ENCODE assay signal across 17 cellular contexts in genomic region chr19:55567708-55568328, GRCh38. TPM values are rescaled to one million over a fixed set of nuclear protein-coding genes. Genes with fewer than 3 reads are reported as not detected.
DNase-seq lines count a peak whose midpoint lies in the region; ATAC-seq, FAIRE-seq and TF ChIP-seq lines count a peak whose summit lies in the region.
"Had no signal": no experiment of that assay in that cellular context is flagged by ENCODE, and none has a peak within 500 bp of the region (broad histone marks: within the 10 kb centered on the region; RNA-seq: fewer than 3 reads in every experiment).

No MANE protein-coding gene starts in this region.

- no peak for TF ChIP-seq CTCF in HepG2 (CRISPR knock-in tag; IDR thresholded peaks at IDR 0.05)
- no peak for TF ChIP-seq CTCF in right lobe of liver (IDR thresholded peaks at IDR 0.05)

- H3K79me2 ChIP-seq in HepG2 (ENCODE audit: insufficient read depth, low read length), result no peaks in the 10 kb centered on the region

- H3K4me2 ChIP-seq in HepG2 (ENCODE audit: low read depth, low read length), result no peak overlapping the region
- H3K4me2 ChIP-seq: A549 had no signal

- H3K27ac ChIP-seq in HepG2 (ENCODE audit: extremely low read length, insufficient read depth, low read length) (no peak overlapping the region), right lobe of liver (no peak overlapping the region), small intestine (ENCODE audit: low read depth in 1 of 2, low read length in 1 of 2) (no peak overlapping the region)
- H3K27ac ChIP-seq: 22Rv1, A549, C4-2B had no signal

- H2AFZ ChIP-seq in HepG2 (ENCODE audit: low read length), result no peak overlapping the region

- TF ChIP-seq EP300 in HepG2 (IDR thresholded peaks at IDR 0.05; ENCODE audit: low read depth in 2 of 2, low read length in 2 of 2) (no peak), HepG2 (CRISPR knock-in tag; IDR thresholded peaks at IDR 0.05; ENCODE audit: borderline replicate concordance) (no peak)

- H3K27me3 ChIP-seq in HepG2 (ENCODE audit: control insufficient read depth in 1 of 2, insufficient read depth in 2 of 2, low read length in 2 of 2) (peaks cover 0 to 5% of the 10 kb centered on the region in 2 experiments; a peak in 2 of 5 replicates), right lobe of liver (no peaks in the 10 kb centered on the region), small intestine (ENCODE audit: control insufficient read depth in 2 of 2, insufficient read depth in 2 of 2, low read length in 2 of 2) (no peaks in the 10 kb centered on the region)

- H3K4me1 ChIP-seq in HepG2 (ENCODE audit: insufficient read depth, low read length) (peaks cover 16% of the 10 kb centered on the region), right lobe of liver (no peaks in the 10 kb centered on the region), small intestine (ENCODE audit: control insufficient read depth in 2 of 2, insufficient read depth in 1 of 2, low read depth in 1 of 2, low read length in 1 of 2) (no peaks in the 10 kb centered on the region)
- H3K4me1 ChIP-seq: HAP-1 had no signal

- POLR2A ChIA-PET in HepG2 (lab: Yijun Ruan, JAX), result no interaction called here

- H3K9ac ChIP-seq in HepG2 (ENCODE audit: insufficient read depth, low read depth, low read length), result no peak overlapping the region

- in situ Hi-C loops in HepG2 (cut with HindIII; ENCODE audit: extremely low pct_ligation_motif_present, low pct_unique_long_range_greater_than_20kb), result no loop called here

- H3K36me3 ChIP-seq in HepG2 (replicated peaks in 1 of 2; ENCODE audit: control insufficient read depth in 1 of 2, insufficient read depth in 2 of 2, low read length in 2 of 2), result no peaks in the 10 kb centered on the region
- no peaks in the 10 kb centered on the region for H3K36me3 ChIP-seq in right lobe of liver
- H3K36me3 ChIP-seq in small intestine (ENCODE audit: control insufficient read depth in 2 of 2, insufficient read depth in 2 of 2, low read length in 2 of 2), result no peaks in the 10 kb centered on the region
- H3K36me3 ChIP-seq: HAP-1 had no signal

- TF ChIP-seq POLR2A in HepG2 (IDR thresholded peaks at IDR 0.05; ENCODE audit: insufficient read depth in 1 of 2, low read depth in 2 of 2, low read length in 2 of 2) (no peak), right lobe of liver (IDR thresholded peaks at IDR 0.05) (no peak)

- CTCF ChIA-PET in HepG2 (lab: Yijun Ruan, JAX; ENCODE audit: low intra/inter-chr PET ratio, low total read pairs), result no interaction called here

- no peak for FAIRE-seq in HepG2 (lab: Jason Lieb, UNC)
- FAIRE-seq in small intestine (lab: Jason Lieb, UNC), result no peak
- FAIRE-seq: D721Med, GM12891, GM19239 had no signal

- H3K4me3 ChIP-seq in HepG2 (replicated peaks in 1 of 3; ENCODE audit: insufficient read depth in 1 of 3, low read depth in 2 of 3, low read length in 3 of 3), result no peak overlapping the region
- no peak overlapping the region for H3K4me3 ChIP-seq in right lobe of liver
- no peak overlapping the region for H3K4me3 ChIP-seq in small intestine (ENCODE audit: low read depth in 1 of 2, low read length in 2 of 2)
- H3K4me3 ChIP-seq: A549, HAP-1 had no signal

- intact Hi-C loops in HepG2 (cut with micrococcal nuclease; ENCODE audit: unreplicated experiment) (no loop called here), right lobe of liver (cut with DNase I) (no loop called here)

- DNase-seq in HepG2 (ENCODE audit: low spot score) (no peak), right lobe of liver (no peak), small intestine (no peak)
- DNase-seq: AML-193; Caco-2; CD4-positive, alpha-beta T cell; HFFc6 had no signal

- H3K9me3 ChIP-seq in HepG2 (ENCODE audit: low read length), result no peaks in the 10 kb centered on the region
- H3K9me3 ChIP-seq in right lobe of liver, result no peaks in the 10 kb centered on the region
- no peaks in the 10 kb centered on the region for H3K9me3 ChIP-seq in small intestine (ENCODE audit: control insufficient read depth, low read depth)
- H3K9me3 ChIP-seq: A549, Caco-2, HAP-1 had no signal

- H4K20me1 ChIP-seq in HepG2 (ENCODE audit: insufficient read depth, low read length), result no peaks in the 10 kb centered on the region

- ATAC-seq in HepG2, result no peak
- ATAC-seq in right lobe of liver, result no peak
- no peak for ATAC-seq in HG02973 (IDR thresholded peaks at IDR 0.05; ENCODE audit: unreplicated experiment)
- ATAC-seq: A549 had no signal

- no peak for TF ChIP-seq RAD21 in HepG2 (CRISPR knock-in tag; IDR thresholded peaks at IDR 0.05)

- BruUV-seq in HepG2 (replicated peaks; lab: Mats Ljungman, UMichigan), result no TSS peak

RNA-seq across cellular contexts. Expression of gene ZNF579, which starts 12.8 kb away (rescaled TPM):
- 1.7 and 2.9 TPM in 2 replicates for total RNA-seq in HepG2 (2016; rRNA removed; fragmentation: Illumina TruSeq; extraction: Trizol)
- 1.3 and 1.6 TPM in 2 replicates for total RNA-seq in HepG2 (2016; cell fraction: cytosol; rRNA removed; fragmentation: Illumina TruSeq; extraction: Trizol; ENCODE audit: low read depth)
- 1.8 and 2.9 TPM in 2 replicates for total RNA-seq in HepG2 (2016; cell fraction: insoluble cytoplasmic fraction; rRNA removed; fragmentation: Illumina TruSeq; extraction: Trizol)
- total RNA-seq in HepG2 (2016; cell fraction: membrane; rRNA removed; fragmentation: Illumina TruSeq; extraction: Trizol), result 2.9 and 3.5 TPM in 2 replicates
- total RNA-seq in HepG2 (2016; cell fraction: nucleus; rRNA removed; fragmentation: Illumina TruSeq; extraction: Trizol), result 1.2 and 1.9 TPM in 2 replicates
- polyA plus RNA-seq in HepG2 (2011; rRNA removed), result 2.1 and 2.2 TPM in 2 replicates
- polyA plus RNA-seq in HepG2 (2011; cell fraction: cytosol; rRNA removed), result 1.3 and 2.9 TPM in 2 replicates
- polyA plus RNA-seq in HepG2 (2011; cell fraction: nucleus; rRNA removed), result 9.0 and 12.3 TPM in 2 replicates
- 3.6 and 5.7 TPM in 2 replicates for polyA plus RNA-seq in HepG2 (2012)
- polyA plus RNA-seq in HepG2 (2016; cell fraction: cytosol; fragmentation: Illumina TruSeq; extraction: Trizol; ENCODE audit: low read depth), result 1.6 and 2.1 TPM in 2 replicates
- polyA plus RNA-seq in HepG2 (2016; cell fraction: insoluble cytoplasmic fraction; fragmentation: Illumina TruSeq; extraction: Trizol; ENCODE audit: low read depth), result 2.8 and 3.3 TPM in 2 replicates
- 2.7 TPM in 2 replicates for polyA plus RNA-seq in HepG2 (2016; cell fraction: membrane; fragmentation: Illumina TruSeq; extraction: Trizol; ENCODE audit: low read depth)
- 8.4 and 9.1 TPM in 2 replicates for polyA plus RNA-seq in HepG2 (2016; cell fraction: nucleus; fragmentation: Illumina TruSeq; extraction: Trizol; ENCODE audit: insufficient read depth, low read depth)
- 5.6 and 7.6 TPM in 2 replicates for polyA minus RNA-seq in HepG2 (2011; rRNA and poly(A)+ RNA removed; ENCODE audit: low replicate concordance)
- polyA minus RNA-seq in HepG2 (2011; cell fraction: cytosol; rRNA and poly(A)+ RNA removed), result 3.6 and 4.7 TPM in 2 replicates
- polyA minus RNA-seq in HepG2 (2011; cell fraction: nucleus; rRNA and poly(A)+ RNA removed), result 3.0 and 3.3 TPM in 2 replicates
- 1 to 10 TPM; 1.9 to 4.6 (median 3.6) TPM for total RNA-seq in right lobe of liver
- polyA plus RNA-seq in small intestine, result 1 to 10 TPM; 2.2 to 4.9 (median 4.8) TPM

RNA-seq across cellular contexts. Expression of gene SBK3, which starts 22.5 kb away (rescaled TPM):
- total RNA-seq in HepG2 (2016; rRNA removed; fragmentation: Illumina TruSeq; extraction: Trizol) (0.46 and 0.66 TPM in 2 replicates), right lobe of liver (under 1 TPM in 2 of 6 experiments, not detected in 4; 0.33 to 0.56 TPM)
- not detected in 2 replicates for total RNA-seq in HepG2 (2016; cell fraction: cytosol; rRNA removed; fragmentation: Illumina TruSeq; extraction: Trizol; ENCODE audit: low read depth)
- 0.24 and 0.35 TPM in 2 replicates for total RNA-seq in HepG2 (2016; cell fraction: insoluble cytoplasmic fraction; rRNA removed; fragmentation: Illumina TruSeq; extraction: Trizol)
- 0.19 and 0.24 TPM in 2 replicates for total RNA-seq in HepG2 (2016; cell fraction: membrane; rRNA removed; fragmentation: Illumina TruSeq; extraction: Trizol)
- 0.38 and 0.62 TPM in 2 replicates for total RNA-seq in HepG2 (2016; cell fraction: nucleus; rRNA removed; fragmentation: Illumina TruSeq; extraction: Trizol)
- polyA plus RNA-seq in HepG2 (2011; rRNA removed) (0.77 and 1.5 TPM in 2 replicates), small intestine (under 1 TPM in 1 of 3 donors, not detected in 2; 0.39 TPM)
- polyA plus RNA-seq in HepG2 (2011; cell fraction: cytosol; rRNA removed), result 1.0 and 1.4 TPM in 2 replicates
- polyA plus RNA-seq in HepG2 (2011; cell fraction: nucleus; rRNA removed), result 2.0 and 3.1 TPM in 2 replicates
- polyA plus RNA-seq in HepG2 (2012), result 0.91 and 2.0 TPM in 2 replicates
- polyA plus RNA-seq in HepG2 (2016; cell fraction: cytosol; fragmentation: Illumina TruSeq; extraction: Trizol; ENCODE audit: low read depth), result not detected in 2 replicates
- polyA plus RNA-seq in HepG2 (2016; cell fraction: insoluble cytoplasmic fraction; fragmentation: Illumina TruSeq; extraction: Trizol; ENCODE audit: low read depth), result 0.19 TPM in 1 of 2 replicates, not detected in the other
- polyA plus RNA-seq in HepG2 (2016; cell fraction: membrane; fragmentation: Illumina TruSeq; extraction: Trizol; ENCODE audit: low read depth), result 0.13 TPM in 1 of 2 replicates, not detected in the other
- 0.81 and 0.96 TPM in 2 replicates for polyA plus RNA-seq in HepG2 (2016; cell fraction: nucleus; fragmentation: Illumina TruSeq; extraction: Trizol; ENCODE audit: insufficient read depth, low read depth)
- 1.2 TPM in 1 of 2 replicates, not detected in the other for polyA minus RNA-seq in HepG2 (2011; rRNA and poly(A)+ RNA removed; ENCODE audit: low replicate concordance)
- 0.53 TPM in 1 of 2 replicates, not detected in the other for polyA minus RNA-seq in HepG2 (2011; cell fraction: cytosol; rRNA and poly(A)+ RNA removed)
- polyA minus RNA-seq in HepG2 (2011; cell fraction: nucleus; rRNA and poly(A)+ RNA removed), result 0.37 and 0.52 TPM in 2 replicates
- total RNA-seq: CD4-positive, alpha-beta T cell; H4; HFFc6 had no signal

RNA-seq across cellular contexts. Expression of gene SBK2, which starts 30.9 kb away (rescaled TPM):
- 0.24 and 0.45 TPM in 2 replicates for total RNA-seq in HepG2 (2016; rRNA removed; fragmentation: Illumina TruSeq; extraction: Trizol)
- not detected in 2 replicates for total RNA-seq in HepG2 (2016; cell fraction: cytosol; rRNA removed; fragmentation: Illumina TruSeq; extraction: Trizol; ENCODE audit: low read depth)
- not detected in 2 replicates for total RNA-seq in HepG2 (2016; cell fraction: insoluble cytoplasmic fraction; rRNA removed; fragmentation: Illumina TruSeq; extraction: Trizol)
- 0.22 and 0.28 TPM in 2 replicates for total RNA-seq in HepG2 (2016; cell fraction: membrane; rRNA removed; fragmentation: Illumina TruSeq; extraction: Trizol)
- not detected in 2 replicates for total RNA-seq in HepG2 (2016; cell fraction: nucleus; rRNA removed; fragmentation: Illumina TruSeq; extraction: Trizol)
- polyA plus RNA-seq in HepG2 (2011; rRNA removed), result 0.14 TPM in 1 of 2 replicates, not detected in the other
- polyA plus RNA-seq in HepG2 (2011; cell fraction: cytosol; rRNA removed), result 0.13 and 0.16 TPM in 2 replicates
- 1.0 and 1.3 TPM in 2 replicates for polyA plus RNA-seq in HepG2 (2011; cell fraction: nucleus; rRNA removed)
- polyA plus RNA-seq in HepG2 (2012), result 0.25 and 0.45 TPM in 2 replicates
- polyA plus RNA-seq in HepG2 (2016; cell fraction: cytosol; fragmentation: Illumina TruSeq; extraction: Trizol; ENCODE audit: low read depth), result not detected in 2 replicates
- 0.22 and 0.32 TPM in 2 replicates for polyA plus RNA-seq in HepG2 (2016; cell fraction: insoluble cytoplasmic fraction; fragmentation: Illumina TruSeq; extraction: Trizol; ENCODE audit: low read depth)
- polyA plus RNA-seq in HepG2 (2016; cell fraction: membrane; fragmentation: Illumina TruSeq; extraction: Trizol; ENCODE audit: low read depth), result not detected in 2 replicates
- not detected in 2 replicates for polyA plus RNA-seq in HepG2 (2016; cell fraction: nucleus; fragmentation: Illumina TruSeq; extraction: Trizol; ENCODE audit: insufficient read depth, low read depth)
- 0.54 TPM in 1 of 2 replicates, not detected in the other for polyA minus RNA-seq in HepG2 (2011; rRNA and poly(A)+ RNA removed; ENCODE audit: low replicate concordance)
- 0.59 and 0.79 TPM in 2 replicates for polyA minus RNA-seq in HepG2 (2011; cell fraction: cytosol; rRNA and poly(A)+ RNA removed)
- not detected in 2 replicates for polyA minus RNA-seq in HepG2 (2011; cell fraction: nucleus; rRNA and poly(A)+ RNA removed)
- total RNA-seq in right lobe of liver, result not detected
- polyA plus RNA-seq in small intestine, result not detected
- total RNA-seq: Caco-2; CD4-positive, alpha-beta T cell; H4; HFFc6 had no signal
- polyA plus RNA-seq: BJ had no signal

RNA-seq across cellular contexts. Expression of gene FIZ1, which starts 31.5 kb away (rescaled TPM):
- total RNA-seq in HepG2 (2016; rRNA removed; fragmentation: Illumina TruSeq; extraction: Trizol) (3.4 and 5.9 TPM in 2 replicates), right lobe of liver (10 to 100 TPM in 1 of 6 experiments, 1 to 10 TPM in 5; 3.0 to 13.1 (median 5.1) TPM)
- 0.97 and 1.0 TPM in 2 replicates for total RNA-seq in HepG2 (2016; cell fraction: cytosol; rRNA removed; fragmentation: Illumina TruSeq; extraction: Trizol; ENCODE audit: low read depth)
- total RNA-seq in HepG2 (2016; cell fraction: insoluble cytoplasmic fraction; rRNA removed; fragmentation: Illumina TruSeq; extraction: Trizol), result 3.3 and 4.8 TPM in 2 replicates
- 3.8 and 4.3 TPM in 2 replicates for total RNA-seq in HepG2 (2016; cell fraction: membrane; rRNA removed; fragmentation: Illumina TruSeq; extraction: Trizol)
- total RNA-seq in HepG2 (2016; cell fraction: nucleus; rRNA removed; fragmentation: Illumina TruSeq; extraction: Trizol), result 4.3 and 5.0 TPM in 2 replicates
- polyA plus RNA-seq in HepG2 (2011; rRNA removed) (3.6 and 4.1 TPM in 2 replicates), small intestine (1 to 10 TPM; 7.2 to 7.5 (median 7.3) TPM)
- 2.4 and 3.2 TPM in 2 replicates for polyA plus RNA-seq in HepG2 (2011; cell fraction: cytosol; rRNA removed)
- 9.6 and 12.9 TPM in 2 replicates for polyA plus RNA-seq in HepG2 (2011; cell fraction: nucleus; rRNA removed)
- polyA plus RNA-seq in HepG2 (2012), result 6.5 and 7.8 TPM in 2 replicates
- polyA plus RNA-seq in HepG2 (2016; cell fraction: cytosol; fragmentation: Illumina TruSeq; extraction: Trizol; ENCODE audit: low read depth), result 1.7 and 2.0 TPM in 2 replicates
- polyA plus RNA-seq in HepG2 (2016; cell fraction: insoluble cytoplasmic fraction; fragmentation: Illumina TruSeq; extraction: Trizol; ENCODE audit: low read depth), result 7.2 and 8.9 TPM in 2 replicates
- polyA plus RNA-seq in HepG2 (2016; cell fraction: membrane; fragmentation: Illumina TruSeq; extraction: Trizol; ENCODE audit: low read depth), result 5.5 and 6.4 TPM in 2 replicates
- polyA plus RNA-seq in HepG2 (2016; cell fraction: nucleus; fragmentation: Illumina TruSeq; extraction: Trizol; ENCODE audit: insufficient read depth, low read depth), result 14.5 and 17.0 TPM in 2 replicates
- polyA minus RNA-seq in HepG2 (2011; rRNA and poly(A)+ RNA removed; ENCODE audit: low replicate concordance), result 7.4 and 7.8 TPM in 2 replicates
- polyA minus RNA-seq in HepG2 (2011; cell fraction: cytosol; rRNA and poly(A)+ RNA removed), result 4.2 and 4.4 TPM in 2 replicates
- 4.4 and 6.8 TPM in 2 replicates for polyA minus RNA-seq in HepG2 (2011; cell fraction: nucleus; rRNA and poly(A)+ RNA removed)

RNA-seq across cellular contexts. Expression of gene ZNF524, which starts 32.3 kb away (rescaled TPM):
- total RNA-seq in HepG2 (2016; rRNA removed; fragmentation: Illumina TruSeq; extraction: Trizol) (1.6 and 4.6 TPM in 2 replicates), right lobe of liver (10 to 100 TPM in 4 of 6 experiments, 1 to 10 TPM in 2; 8.2 to 21.0 (median 11.3) TPM)
- total RNA-seq in HepG2 (2016; cell fraction: cytosol; rRNA removed; fragmentation: Illumina TruSeq; extraction: Trizol; ENCODE audit: low read depth), result 6.2 and 7.2 TPM in 2 replicates
- total RNA-seq in HepG2 (2016; cell fraction: insoluble cytoplasmic fraction; rRNA removed; fragmentation: Illumina TruSeq; extraction: Trizol), result 2.8 and 4.6 TPM in 2 replicates
- 7.6 and 10.2 TPM in 2 replicates for total RNA-seq in HepG2 (2016; cell fraction: membrane; rRNA removed; fragmentation: Illumina TruSeq; extraction: Trizol)
- total RNA-seq in HepG2 (2016; cell fraction: nucleus; rRNA removed; fragmentation: Illumina TruSeq; extraction: Trizol), result 2.7 TPM in 2 replicates
- polyA plus RNA-seq in HepG2 (2011; rRNA removed) (3.2 and 5.0 TPM in 2 replicates), small intestine (10 to 100 TPM; 40.2 to 63.5 (median 51.2) TPM)
- polyA plus RNA-seq in HepG2 (2011; cell fraction: cytosol; rRNA removed), result 3.9 and 7.0 TPM in 2 replicates
- 8.3 and 9.7 TPM in 2 replicates for polyA plus RNA-seq in HepG2 (2011; cell fraction: nucleus; rRNA removed)
- 2.9 and 4.1 TPM in 2 replicates for polyA plus RNA-seq in HepG2 (2012)
- polyA plus RNA-seq in HepG2 (2016; cell fraction: cytosol; fragmentation: Illumina TruSeq; extraction: Trizol; ENCODE audit: low read depth), result 8.5 and 8.9 TPM in 2 replicates
- 3.6 and 4.5 TPM in 2 replicates for polyA plus RNA-seq in HepG2 (2016; cell fraction: insoluble cytoplasmic fraction; fragmentation: Illumina TruSeq; extraction: Trizol; ENCODE audit: low read depth)
- polyA plus RNA-seq in HepG2 (2016; cell fraction: membrane; fragmentation: Illumina TruSeq; extraction: Trizol; ENCODE audit: low read depth), result 9.0 and 9.5 TPM in 2 replicates
- 4.9 and 5.2 TPM in 2 replicates for polyA plus RNA-seq in HepG2 (2016; cell fraction: nucleus; fragmentation: Illumina TruSeq; extraction: Trizol; ENCODE audit: insufficient read depth, low read depth)
- 3.5 and 3.9 TPM in 2 replicates for polyA minus RNA-seq in HepG2 (2011; rRNA and poly(A)+ RNA removed; ENCODE audit: low replicate concordance)
- 2.5 and 3.1 TPM in 2 replicates for polyA minus RNA-seq in HepG2 (2011; cell fraction: cytosol; rRNA and poly(A)+ RNA removed)
- polyA minus RNA-seq in HepG2 (2011; cell fraction: nucleus; rRNA and poly(A)+ RNA removed), result 2.7 and 3.3 TPM in 2 replicates
